22 cellular contexts compared by ENCODE assay signal in genomic region chr7:112067609-112068540, GRCh38.
DNase-seq lines count a peak whose midpoint lies in the region; ATAC-seq and TF ChIP-seq lines count a peak whose summit lies in the region.
"Had no signal": no experiment of that assay in that cellular context is flagged by ENCODE, and none has a peak within 500 bp of the region (broad histone marks: within the 10 kb centered on the region; RNA-seq: fewer than 3 reads in every experiment).

No MANE protein-coding gene starts in this region.

- H3K23ac ChIP-seq in mesenchymal stem cell (ENCODE audit: low read length in 2 of 2), result no peak overlapping the region

- WGBS in mesenchymal stem cell, result 100% methylated on average over 1 of the region's 5 CpGs

- H3K4me1 ChIP-seq in mesenchymal stem cell (ENCODE audit: control insufficient read depth, insufficient read depth, low read depth, low read length), result peaks cover 13% of the 10 kb centered on the region
- H3K4me1 ChIP-seq in mucosa of descending colon (ENCODE audit: low read depth), result no peaks in the 10 kb centered on the region

- H3K79me1 ChIP-seq in mesenchymal stem cell (replicated peaks; ENCODE audit: low read length, poor library complexity, severe bottlenecking), result peaks cover 15% of the 10 kb centered on the region

- H3K4me3 ChIP-seq in epithelial cell of proximal tubule (ENCODE audit: low read depth, low read length), result peak overlapping the region; percentile 2
- H3K4me3 ChIP-seq in mesenchymal stem cell (ENCODE audit: insufficient read depth in 1 of 2, low read depth in 1 of 2, low read length in 2 of 2), result no peak overlapping the region
- no peak overlapping the region for H3K4me3 ChIP-seq in mucosa of descending colon
- H3K4me3 ChIP-seq: tibial nerve had no signal

- H4K8ac ChIP-seq in mesenchymal stem cell (ENCODE audit: low read length), result peak overlapping the region; percentile 16

- H2AK5ac ChIP-seq in mesenchymal stem cell (ENCODE audit: low read length, severe bottlenecking), result no peak overlapping the region

- no peak overlapping the region for H3K4ac ChIP-seq in mesenchymal stem cell (ENCODE audit: low read depth in 1 of 2, low read length in 2 of 2)

- H2BK15ac ChIP-seq in mesenchymal stem cell (ENCODE audit: low read depth, poor library complexity, severe bottlenecking), result no peak overlapping the region

- no peak overlapping the region for H3K14ac ChIP-seq in mesenchymal stem cell (ENCODE audit: low read length in 2 of 2)

- H2AFZ ChIP-seq in mesenchymal stem cell (ENCODE audit: low read depth, low read length), result no peak overlapping the region

- DNase-seq in Caki2 (ENCODE audit: low read depth) (peak; percentile 77), NCI-H226 (peak; percentile 25), epithelial cell of proximal tubule (ENCODE audit: low read depth) (peak; percentile 53), mesenchymal stem cell (no peak), NCI-H446 treated with DMSO at 0.1 percent for 48 hours (lab: John Stamatoyannopoulos, UW) (no peak), mucosa of descending colon (no peak), GM13976 (ENCODE audit: low spot score) (no peak)
- DNase-seq: activated CD8-positive, alpha-beta memory T cell treated with anti-CD3 and anti-CD28 coated beads for 24 hours; activated T-cell treated with anti-CD3 and anti-CD28 coated beads, Interleukin-2, amount 50 U/mL, for 72 hours; endodermal cell; HCEC 1CT; KG1; left ventricle myocardium superior; MV-4-11; NCI-H1930; NCI-H774; occipital lobe; PC-3 had no signal

- H4K91ac ChIP-seq in mesenchymal stem cell (ENCODE audit: low read length), result no peak overlapping the region

- ATAC-seq in HG02885 (IDR thresholded peaks at IDR 0.05; ENCODE audit: poor library complexity, unreplicated experiment) (no peak), mucosa of descending colon (no peak)
- ATAC-seq: activated T-cell treated with anti-CD3 and anti-CD28 coated beads, Interleukin-2, amount 50 U/mL, for 72 hours; PC-3; sciatic nerve; stimulated activated memory B cell treated with anti-CD40 and anti-IgM and Interleukin-4, amounts not matched to agents 10 μg/mL and 1 μg/mL and 100 μg/mL, for 72 hours had no signal

- peak overlapping the region; percentile 85 for H2BK5ac ChIP-seq in mesenchymal stem cell (ENCODE audit: low read depth, low read length, poor library complexity, severe bottlenecking)

- H3K9me3 ChIP-seq in mesenchymal stem cell (ENCODE audit: control insufficient read depth, low read length) (no peaks in the 10 kb centered on the region), mucosa of descending colon (no peaks in the 10 kb centered on the region)
- H3K9me3 ChIP-seq: tibial nerve had no signal

- H3K4me2 ChIP-seq in mesenchymal stem cell (ENCODE audit: low read length, poor library complexity, severe bottlenecking), result peak overlapping the region; percentile 67

- intact Hi-C loops in mucosa of descending colon (cut with DNase I, micrococcal nuclease), result no loop called here

- in situ Hi-C loops in Caki2 (cut with HindIII; ENCODE audit: low pct_unique_long_range_greater_than_20kb, low sequenced_read_pairs), result no loop called here
- in situ Hi-C loops in GM13976 (cut with MboI; ENCODE audit: low sequenced_read_pairs, unreplicated experiment), result no loop called here

- H3K9ac ChIP-seq in mesenchymal stem cell (ENCODE audit: low read length), result no peak overlapping the region

- H3K27ac ChIP-seq in mesenchymal stem cell (ENCODE audit: low read length, poor library complexity, severe bottlenecking), result peak overlapping the region; percentile 99
- H3K27ac ChIP-seq: tibial nerve had no signal

- H3K36me3 ChIP-seq in mesenchymal stem cell (ENCODE audit: control insufficient read depth in 1 of 2, insufficient read depth in 2 of 2, low read depth in 1 of 2, low read length in 2 of 2) (no peaks in the 10 kb centered on the region), mucosa of descending colon (ENCODE audit: low read depth) (no peaks in the 10 kb centered on the region)
- H3K36me3 ChIP-seq: tibial nerve had no signal

- no peak overlapping the region for H2BK12ac ChIP-seq in mesenchymal stem cell (ENCODE audit: low read length in 2 of 2)

- no peak overlapping the region for H3K18ac ChIP-seq in mesenchymal stem cell (ENCODE audit: low read depth in 1 of 2, low read length in 2 of 2)

- TF ChIP-seq CTCF in epithelial cell of proximal tubule (conservative IDR thresholded peaks at IDR 0.05; ENCODE audit: low read depth, low read length) (no peak), mucosa of descending colon (IDR thresholded peaks at IDR 0.05) (no peak), GM13976 (IDR thresholded peaks at IDR 0.05; ENCODE audit: borderline replicate concordance, control extremely low read depth, extremely low read depth, insufficient read depth, missing control alignments) (no peak)

- H2BK120ac ChIP-seq in mesenchymal stem cell (ENCODE audit: low read depth, low read length), result no peak overlapping the region

- H3K27me3 ChIP-seq in mesenchymal stem cell (ENCODE audit: control insufficient read depth in 1 of 2, insufficient read depth in 1 of 2, low read length in 2 of 2), result no peaks in the 10 kb centered on the region
- H3K27me3 ChIP-seq: tibial nerve had no signal

Comparison
In these comparisons a context has a peak if more than half of its experiments do, and no peak if none do; other contexts are left out.
1. DNase-seq: peak in Caki2 (single experiment), NCI-H226 (single experiment) and epithelial cell of proximal tubule (single experiment); none in mesenchymal stem cell (single experiment), NCI-H446 treated with DMSO at 0.1 percent for 48 hours (single experiment), mucosa of descending colon (0 of 3) and GM13976 (single experiment).